In genomic region chr7:1714583-1715330, GRCh38 we compare ENCODE assay signal across 20 cellular contexts. TPM values are rescaled to one million over a fixed set of nuclear protein-coding genes. Genes with fewer than 3 reads are reported as not detected.
A peak's percentile ranks its signal among the peaks of the same experiment; 100 is the strongest.
DNase-seq lines count a peak whose midpoint lies in the region; ATAC-seq, FAIRE-seq and TF ChIP-seq lines count a peak whose summit lies in the region.
"Had no signal": no experiment of that assay in that cellular context is flagged by ENCODE, and none has a peak within 500 bp of the region (broad histone marks: within the 10 kb centered on the region; RNA-seq: fewer than 3 reads in every experiment).

No MANE protein-coding gene starts in this region.

- TF ChIP-seq EP300 in A549 (IDR thresholded peaks at IDR 0.05), result no peak

- H3K4me3 Mint-ChIP-seq in stimulated activated naive CD8-positive, alpha-beta T cell treated with anti-CD3 and anti-CD28 coated beads, Interleukin-15, amount 100 ng/mL, for 72 hours, result no peak overlapping the region

- H3K9me3 ChIP-seq in A549 (peaks cover 7% of the 10 kb centered on the region; the same call in 2 of the 3 replicates), WERI-Rb-1 (ENCODE audit: severe bottlenecking) (peaks cover 4% of the 10 kb centered on the region), left ventricle myocardium inferior (replicated peaks) (peaks cover 8% of the 10 kb centered on the region), right lobe of liver (no peaks in the 10 kb centered on the region)
- H3K9me3 ChIP-seq: BE2C had no signal

- in situ Hi-C loops in G401 (cut with HindIII; ENCODE audit: low sequenced_read_pairs), result no loop called here

- TF ChIP-seq CTCF in A549 (IDR thresholded peaks at IDR 0.05) (no peak), WERI-Rb-1 (IDR thresholded peaks at IDR 0.05; ENCODE audit: low read depth, low read length) (no peak), left ventricle myocardium inferior (IDR thresholded peaks at IDR 0.05; ENCODE audit: borderline replicate concordance) (no peak), right lobe of liver (IDR thresholded peaks at IDR 0.05) (no peak)

- no peaks in the 10 kb centered on the region for H3K27me3 ChIP-seq in WERI-Rb-1 (ENCODE audit: insufficient read depth, low read depth, severe bottlenecking)
- H3K27me3 ChIP-seq in left ventricle myocardium inferior (ENCODE audit: low read depth), result no peaks in the 10 kb centered on the region
- H3K27me3 ChIP-seq in right lobe of liver, result no peaks in the 10 kb centered on the region
- H3K27me3 ChIP-seq: BE2C had no signal

- intact Hi-C loops in left ventricle myocardium inferior (cut with micrococcal nuclease) (no loop called here), right lobe of liver (cut with DNase I) (no loop called here)

- H3K27ac ChIP-seq in A549, result no peak overlapping the region
- H3K27ac ChIP-seq in WERI-Rb-1, result peak overlapping the region; percentile 80
- peak overlapping the region; percentile 77 for H3K27ac ChIP-seq in left ventricle myocardium inferior (replicated peaks)
- peak overlapping the region in 2 of 3 donors; percentile 25 to 49 for H3K27ac ChIP-seq in right lobe of liver
- H3K27ac ChIP-seq: RWPE1 had no signal

- TF ChIP-seq RAD21 in A549 (conservative IDR thresholded peaks at IDR 0.05 in 1 of 2, IDR thresholded peaks at IDR 0.05 in 1 of 2), result no peak

- H3K9me3 Mint-ChIP-seq in stimulated activated naive CD8-positive, alpha-beta T cell treated with anti-CD3 and anti-CD28 coated beads, Interleukin-15, amount 100 ng/mL, for 72 hours, result peaks cover 0 to 6% of the 10 kb centered on the region in 2 donors

- H3K27ac Mint-ChIP-seq in stimulated activated naive CD8-positive, alpha-beta T cell treated with anti-CD3 and anti-CD28 coated beads, Interleukin-15, amount 100 ng/mL, for 72 hours, result no peak overlapping the region

- FAIRE-seq in A549 (lab: Jason Lieb, UNC), result no peak
- FAIRE-seq: D721Med, H54 had no signal

- H3K4me3 ChIP-seq in A549 (no peak overlapping the region), WERI-Rb-1 (ENCODE audit: low read depth, low read length) (no peak overlapping the region), left ventricle myocardium inferior (no peak overlapping the region), right lobe of liver (no peak overlapping the region)

- WGBS in A549 (ENCODE audit: missing lambda C conversion rate), result 69% methylated on average over 11 of the region's 11 CpGs
- 64% methylated on average over 4 of the region's 11 CpGs for WGBS in right lobe of liver (ENCODE audit: insufficient coverage, low coverage, low lambda C conversion rate, missing lambda C conversion rate)

- DNase-seq in A549 (ENCODE audit: low read depth in 1 of 2, low spot score in 1 of 2) (no peak), WERI-Rb-1 (no peak), left ventricle myocardium inferior (no peak), right lobe of liver (no peak), HuH-7 (ENCODE audit: low spot score) (no peak), G401 (ENCODE audit: low spot score) (no peak)
- no peak for DNase-seq in stimulated activated naive CD8-positive, alpha-beta T cell treated with anti-CD3 and anti-CD28 coated beads, Interleukin-15, amount 100 ng/mL, for 72 hours
- DNase-seq: BE2C, DMS53, GF-D8, KG1, NCI-H1092, NCI-H1436, NCI-H1930, NCI-H2227 treated with DMSO at 0.1 percent for 48 hours, NCI-H748 treated with DMSO at 0.1 percent for 48 hours had no signal

- peaks cover 6% of the 10 kb centered on the region for H3K27me3 Mint-ChIP-seq in stimulated activated naive CD8-positive, alpha-beta T cell treated with anti-CD3 and anti-CD28 coated beads, Interleukin-15, amount 100 ng/mL, for 72 hours

- 0 out of 3 replicates have a peak, but pooled peaks cover 6% of the 10 kb centered on the region for H3K4me1 ChIP-seq in A549
- H3K4me1 ChIP-seq in left ventricle myocardium inferior, result peaks cover 52% of the 10 kb centered on the region
- peaks cover 0 to 34% (median 13%) of the 10 kb centered on the region in 4 donors for H3K4me1 ChIP-seq in right lobe of liver

- ATAC-seq in A549, result no peak
- no peak for ATAC-seq in right lobe of liver
- no peak for ATAC-seq in stimulated activated naive CD8-positive, alpha-beta T cell treated with anti-CD3 and anti-CD28 coated beads, Interleukin-15, amount 100 ng/mL, for 72 hours

- CTCF ChIA-PET in A549 (lab: Yijun Ruan, JAX), result interaction anchor here (1.0 kb wide), 1 partner anchor 14 kb away, joined by 3 read pairs; no protein-coding TSS in a partner anchor

- no peak overlapping the region for H3K4me2 ChIP-seq in A549

- H3K4me1 Mint-ChIP-seq in stimulated activated naive CD8-positive, alpha-beta T cell treated with anti-CD3 and anti-CD28 coated beads, Interleukin-15, amount 100 ng/mL, for 72 hours, result peaks cover 8% of the 10 kb centered on the region

- POLR2A ChIA-PET in A549 (lab: Yijun Ruan, JAX), result no interaction called here

- H3K36me3 ChIP-seq in WERI-Rb-1, result peaks cover 58% of the 10 kb centered on the region
- H3K36me3 ChIP-seq in left ventricle myocardium inferior, result peaks cover 9% of the 10 kb centered on the region
- H3K36me3 ChIP-seq in right lobe of liver, result no peaks in the 10 kb centered on the region
- H3K36me3 ChIP-seq: BE2C had no signal

- no peak for TF ChIP-seq POLR2A in A549 (IDR thresholded peaks at IDR 0.05; ENCODE audit: low read length)
- TF ChIP-seq POLR2A in right lobe of liver (IDR thresholded peaks at IDR 0.05), result no peak

TF ChIP-seq in A549, 52 proteins besides CTCF, POLR2A, EP300 and RAD21:
- TF ChIP-seq MAFK (IDR thresholded peaks at IDR 0.05; ENCODE audit: partially characterized antibody), result peak; percentile 53
- TF ChIP-seq, protein P1, sequence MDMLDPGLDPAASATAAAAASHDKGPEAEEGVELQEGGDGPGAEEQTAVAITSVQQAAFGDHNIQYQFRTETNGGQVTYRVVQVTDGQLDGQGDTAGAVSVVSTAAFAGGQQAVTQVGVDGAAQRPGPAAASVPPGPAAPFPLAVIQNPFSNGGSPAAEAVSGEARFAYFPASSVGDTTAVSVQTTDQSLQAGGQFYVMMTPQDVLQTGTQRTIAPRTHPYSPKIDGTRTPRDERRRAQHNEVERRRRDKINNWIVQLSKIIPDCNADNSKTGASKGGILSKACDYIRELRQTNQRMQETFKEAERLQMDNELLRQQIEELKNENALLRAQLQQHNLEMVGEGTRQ (IDR thresholded peaks at IDR 0.05), result no peak
- no peak for TF ChIP-seq EHF (CRISPR knock-in tag; IDR thresholded peaks at IDR 0.05)
- TF ChIP-seq RFX5 (IDR thresholded peaks at IDR 0.05), result no peak

RNA-seq across cellular contexts. Expression of gene ELFN1, which starts 44.7 kb away (rescaled TPM):
- polyA plus RNA-seq in A549 (2011; rRNA removed) (0.09 and 0.10 TPM in 2 replicates), A549 (2017; fragmentation: RNase III; extraction: RNeasy Plus Mini Kit Qiagen cat#74134 plus additional on column Dnase treatment) (0.08 to 0.10 TPM (median 0.09 TPM) in 3 replicates)
- polyA plus RNA-seq in A549 (2012; cell fraction: cytosol; rRNA removed), result 0.12 and 0.29 TPM in 2 replicates
- polyA plus RNA-seq in A549 (2012; cell fraction: nucleus; rRNA removed), result 0.11 and 0.22 TPM in 2 replicates
- 0.08 and 0.15 TPM in 2 replicates for polyA minus RNA-seq in A549 (2011; rRNA and poly(A)+ RNA removed)
- total RNA-seq in left ventricle myocardium inferior (10.5 TPM), right lobe of liver (10 to 100 TPM in 1 of 6 experiments, 1 to 10 TPM in 5; 5.4 to 13.0 (median 7.5) TPM)
- total RNA-seq in G401 (2014; rRNA removed; shearing (Covaris generic)), result 7.6 and 22.2 TPM in 2 replicates
- total RNA-seq: A673 had no signal

Comparison
In these comparisons a context has a peak if more than half of its experiments do, and no peak if none do; other contexts are left out.
1. H3K27ac ChIP-seq: peak in WERI-Rb-1 (single experiment), left ventricle myocardium inferior (single experiment) and right lobe of liver (2 of 3); none in A549 (0 of 2).